In genomic region chr13:96191367-96191766, GRCh38 we compare ENCODE assay signal across 17 cellular contexts.
DNase-seq lines count a peak whose midpoint lies in the region; FAIRE-seq and TF ChIP-seq lines count a peak whose summit lies in the region.
"Had no signal": no experiment of that assay in that cellular context is flagged by ENCODE, and none has a peak within 500 bp of the region (broad histone marks: within the 10 kb centered on the region; RNA-seq: fewer than 3 reads in every experiment).

No MANE protein-coding gene starts in this region.

- H3K79me2 ChIP-seq in neural cell (replicated peaks; ENCODE audit: insufficient read depth, low read length), result no peaks in the 10 kb centered on the region

- H3K4me2 ChIP-seq in neural cell (ENCODE audit: low read length), result no peak overlapping the region
- H3K4me2 ChIP-seq: BLaER1 had no signal

- no peak overlapping the region for H3K4me3 ChIP-seq in LNCaP clone FGC (ENCODE audit: low read depth, low read length)
- no peak overlapping the region for H3K4me3 ChIP-seq in neural cell (ENCODE audit: low read length)
- H3K4me3 ChIP-seq: BLaER1, GM12878, HAP-1 had no signal

- TF ChIP-seq POLR2A in H54 (IDR thresholded peaks at IDR 0.05; ENCODE audit: low read depth, low read length), result no peak

- TF ChIP-seq CTCF in LNCaP clone FGC (IDR thresholded peaks at IDR 0.05; ENCODE audit: control insufficient read depth, extremely low read depth, insufficient read depth) (no peak), VCaP (conservative IDR thresholded peaks at IDR 0.05) (no peak), neural cell (IDR thresholded peaks at IDR 0.05; ENCODE audit: poor library complexity, severe bottlenecking) (no peak)

- no peaks in the 10 kb centered on the region for H4K20me1 ChIP-seq in neural cell (ENCODE audit: insufficient read depth)
- H4K20me1 ChIP-seq: BLaER1 had no signal

- no peak for TF ChIP-seq RAD21 in neural cell (conservative IDR thresholded peaks at IDR 0.05)

- DNase-seq in LNCaP clone FGC (ENCODE audit: low read depth) (peak; percentile 13), NCI-H187 treated with DMSO at 0.1 percent for 48 hours (lab: John Stamatoyannopoulos, UW) (peak; percentile 39), H54 (ENCODE audit: insufficient read length, low spot score) (no peak), NCI-H2227 (lab: John Stamatoyannopoulos, UW; ENCODE audit: unreplicated experiment) (no peak), DMS79 treated with DMSO at 0.1 percent for 48 hours (lab: John Stamatoyannopoulos, UW) (no peak)
- DNase-seq: 8988T; Calu3; CD8-positive, alpha-beta T cell; DND-41; EL had no signal

- no peak for FAIRE-seq in H54 (lab: Jason Lieb, UNC)
- FAIRE-seq: GM12878, GM19239, H1 had no signal

- H3K9me3 ChIP-seq in neural cell (ENCODE audit: low read length), result no peaks in the 10 kb centered on the region
- H3K9me3 ChIP-seq: BLaER1, HAP-1 had no signal

- H3K27me3 ChIP-seq in neural cell (ENCODE audit: insufficient read depth, low read depth, low read length), result no peaks in the 10 kb centered on the region
- H3K27me3 ChIP-seq: BLaER1 had no signal

- no peaks in the 10 kb centered on the region for H3K9me2 ChIP-seq in neural cell (ENCODE audit: insufficient read depth, low read length)

- no peaks in the 10 kb centered on the region for H3F3A ChIP-seq in neural cell (ENCODE audit: insufficient read depth, low read length, poor library complexity, severe bottlenecking)

- H3K36me3 ChIP-seq in neural cell (ENCODE audit: insufficient read depth, low read length), result no peaks in the 10 kb centered on the region
- H3K36me3 ChIP-seq: BLaER1, HAP-1 had no signal

- H2AFZ ChIP-seq in neural cell (ENCODE audit: low read depth, low read length), result no peak overlapping the region

- H3K9ac ChIP-seq in neural cell (ENCODE audit: low read length), result no peak overlapping the region
- H3K9ac ChIP-seq: BLaER1 had no signal

- H3K27ac ChIP-seq in VCaP, result peak overlapping the region; percentile 34
- H3K27ac ChIP-seq in neural cell (ENCODE audit: low read length), result peak overlapping the region; percentile 46
- H3K27ac ChIP-seq: BLaER1 had no signal

- peak; percentile 79 for TF ChIP-seq EP300 in neural cell (conservative IDR thresholded peaks at IDR 0.05; ENCODE audit: poor library complexity, severe bottlenecking)

TF ChIP-seq in neural cell, 6 proteins besides CTCF, POLR2A, EP300 and RAD21:
- TF ChIP-seq REST (IDR thresholded peaks at IDR 0.05; ENCODE audit: borderline replicate concordance) (peak; percentile 71), TAF1 (IDR thresholded peaks at IDR 0.05; ENCODE audit: low read depth) (no peak), SMC3 (conservative IDR thresholded peaks at IDR 0.05; ENCODE audit: poor library complexity) (no peak), MXI1 (conservative IDR thresholded peaks at IDR 0.05; ENCODE audit: poor library complexity, severe bottlenecking) (peak; percentile 9), EZH2 (IDR thresholded peaks at IDR 0.05; ENCODE audit: borderline replicate concordance, insufficient read depth, low read length, poor library complexity, severe bottlenecking) (no peak), POLR2AphosphoS5 (IDR thresholded peaks at IDR 0.05) (peak; percentile 73)

Comparison
In these comparisons a context has a peak if more than half of its experiments do, and no peak if none do; other contexts are left out.
1. DNase-seq: peak in LNCaP clone FGC (single experiment) and NCI-H187 treated with DMSO at 0.1 percent for 48 hours (single experiment); none in H54 (single experiment), NCI-H2227 (single experiment) and DMS79 treated with DMSO at 0.1 percent for 48 hours (single experiment).